ENCODE assay signal across 18 cellular contexts in the genomic region with DNA sequence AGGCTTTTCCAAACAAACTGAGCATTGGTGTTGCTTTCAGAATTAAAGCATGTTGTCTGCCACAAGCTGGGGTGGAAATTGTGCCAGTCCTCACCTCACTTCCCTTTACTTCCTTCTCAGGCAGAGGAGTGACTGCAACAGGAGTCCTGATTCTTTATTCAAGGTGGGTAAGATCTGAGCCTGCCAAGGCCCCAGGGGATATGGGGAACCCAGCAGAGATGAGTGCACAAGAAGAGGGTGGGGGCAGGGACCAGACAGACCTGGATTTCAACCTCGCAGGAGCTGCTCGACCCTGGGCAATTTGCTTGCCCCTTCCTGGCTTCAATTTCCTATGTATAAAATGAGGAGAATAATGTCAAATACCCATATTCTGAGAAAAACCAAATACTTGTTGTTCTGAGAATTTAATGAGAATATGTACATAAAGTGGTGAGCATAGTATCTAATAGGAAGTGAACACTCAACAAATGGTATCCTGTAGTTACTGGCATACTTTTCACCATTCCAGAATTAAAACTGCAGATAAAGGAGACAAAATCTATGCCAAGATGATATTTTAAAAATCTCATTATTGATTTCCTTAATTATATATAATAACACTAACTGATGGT. TPM values are rescaled to one million over a fixed set of nuclear protein-coding genes. Genes with fewer than 3 reads are reported as not detected.
DNase-seq lines count a peak whose midpoint lies in the region; ATAC-seq and FAIRE-seq lines count a peak whose summit lies in the region.
"Had no signal": no experiment of that assay in that cellular context is flagged by ENCODE, and none has a peak within 500 bp of the region (broad histone marks: within the 10 kb centered on the region; RNA-seq: fewer than 3 reads in every experiment).

No MANE protein-coding gene starts in this region.

- ATAC-seq in GM18868 (IDR thresholded peaks at IDR 0.05; ENCODE audit: unreplicated experiment) (peak; percentile 59), HG03135 (IDR thresholded peaks at IDR 0.05; ENCODE audit: unreplicated experiment) (no peak)

- no peaks in the 10 kb centered on the region for H3K27me3 Mint-ChIP-seq in activated CD4-positive, alpha-beta T cell treated with anti-CD3 and anti-CD28 coated beads, Interleukin-2, amount 10 ng/mL, durations not matched to agents 7 days and 5 days
- H3K27me3 Mint-ChIP-seq: CD4-positive, alpha-beta T cell had no signal

- H3K36me3 Mint-ChIP-seq in activated CD4-positive, alpha-beta T cell treated with anti-CD3 and anti-CD28 coated beads, Interleukin-2, amount 10 ng/mL, durations not matched to agents 7 days and 5 days (ENCODE audit: low read depth) = peaks cover 6% of the 10 kb centered on the region

- CTCF ChIA-PET in activated CD4-positive, alpha-beta T cell treated with anti-CD3 and anti-CD28 coated beads, Interleukin-2, amount 10 ng/mL, durations not matched to agents 7 days and 5 days (lab: Charles Lee) = interaction anchor here (0.5 to 2.8 kb wide), 4 partner anchors 10 to 344 kb away, joined by 3 to 8 read pairs (median 3); no protein-coding TSS in a partner anchor

- H3K9me3 Mint-ChIP-seq in activated CD4-positive, alpha-beta T cell treated with anti-CD3 and anti-CD28 coated beads, Interleukin-2, amount 10 ng/mL, durations not matched to agents 7 days and 5 days = no peaks in the 10 kb centered on the region
- H3K9me3 Mint-ChIP-seq: CD4-positive, alpha-beta T cell; HFFc6 had no signal

- POLR2A ChIA-PET in activated CD4-positive, alpha-beta T cell treated with anti-CD3 and anti-CD28 coated beads, Interleukin-2, amount 10 ng/mL, durations not matched to agents 7 days and 5 days (lab: Charles Lee) = interaction anchor here (0.6 kb wide), 1 partner anchor 1423 kb away, joined by 3 read pairs; no protein-coding TSS in a partner anchor

- no peak for DNase-seq in activated CD4-positive, alpha-beta T cell treated with anti-CD3 and anti-CD28 coated beads, Interleukin-2, amount 10 ng/mL, durations not matched to agents 7 days and 5 days
- DNase-seq in activated CD4-positive, alpha-beta T cell treated with anti-CD3 and anti-CD28 coated beads, Interleukin-2, amount 50 U/mL, for 4 hours = no peak
- DNase-seq in NCI-H69 (lab: John Stamatoyannopoulos, UW) (peak; percentile 96), NOMO-1 treated with DMSO at 0.1 percent for 48 hours (lab: John Stamatoyannopoulos, UW; ENCODE audit: unreplicated experiment) (no peak)
- DNase-seq: ACHN; Calu3; CD4-positive, alpha-beta T cell; DMS79 treated with DMSO at 0.1 percent for 48 hours; GF-D8; HFFc6; Karpas-422; NCI-H2029 treated with DMSO at 0.1 percent for 48 hours; NCI-H226; SHP77 treated with DMSO at 0.1 percent for 48 hours had no signal

- H3K4me3 Mint-ChIP-seq in activated CD4-positive, alpha-beta T cell treated with anti-CD3 and anti-CD28 coated beads, Interleukin-2, amount 10 ng/mL, durations not matched to agents 7 days and 5 days = no peak overlapping the region
- H3K4me3 Mint-ChIP-seq: CD4-positive, alpha-beta T cell; HFFc6 had no signal

- FAIRE-seq in islet of Langerhans (lab: Jason Lieb, UNC) = peak; percentile 9
- FAIRE-seq: H1 had no signal

- peak overlapping the region; percentile 37 for H3K27ac Mint-ChIP-seq in activated CD4-positive, alpha-beta T cell treated with anti-CD3 and anti-CD28 coated beads, Interleukin-2, amount 10 ng/mL, durations not matched to agents 7 days and 5 days
- H3K27ac Mint-ChIP-seq: CD4-positive, alpha-beta T cell; HFFc6 had no signal

- H3K4me1 Mint-ChIP-seq in activated CD4-positive, alpha-beta T cell treated with anti-CD3 and anti-CD28 coated beads, Interleukin-2, amount 10 ng/mL, durations not matched to agents 7 days and 5 days = peaks cover 31% of the 10 kb centered on the region

RNA-seq across cellular contexts. Expression of gene MAN1A1, which starts 17.8 kb away (rescaled TPM):
- total RNA-seq in activated CD4-positive, alpha-beta T cell treated with anti-CD3 and anti-CD28 coated beads, Interleukin-2, amount 10 ng/mL, durations not matched to agents 7 days and 5 days = 10 to 100 TPM; 10.5 to 10.6 TPM
